20 cellular contexts compared by ENCODE assay signal in genomic region chr12:32493282-32493681, GRCh38.
DNase-seq lines count a peak whose midpoint lies in the region; ATAC-seq and TF ChIP-seq lines count a peak whose summit lies in the region.
"Had no signal": no experiment of that assay in that cellular context is flagged by ENCODE, and none has a peak within 500 bp of the region (broad histone marks: within the 10 kb centered on the region; RNA-seq: fewer than 3 reads in every experiment).

No MANE protein-coding gene starts in this region.

- H3K27ac ChIP-seq in DOHH2 (ENCODE audit: low read depth, low read length) = no peak overlapping the region
- no peak overlapping the region for H3K27ac ChIP-seq in CD4-positive, alpha-beta memory T cell (ENCODE audit: low read depth, low read length)
- H3K27ac ChIP-seq: Peyer's patch had no signal

- no peak overlapping the region for H3K4me3 Mint-ChIP-seq in CD4-positive, alpha-beta memory T cell
- H3K4me3 Mint-ChIP-seq: CD4-positive, CD25-positive, alpha-beta regulatory T cell; H9 had no signal

- H3K9me3 ChIP-seq in DOHH2 (ENCODE audit: control insufficient read depth, insufficient read depth, low read length) (no peaks in the 10 kb centered on the region), endocrine pancreas (ENCODE audit: control insufficient read depth, low read length) (no peaks in the 10 kb centered on the region)
- no peaks in the 10 kb centered on the region for H3K9me3 ChIP-seq in CD4-positive, alpha-beta memory T cell (ENCODE audit: control insufficient read depth in 1 of 2, low read length in 2 of 2)
- H3K9me3 ChIP-seq: BE2C, Peyer's patch had no signal

- TF ChIP-seq CTCF in DOHH2 (IDR thresholded peaks at IDR 0.05; ENCODE audit: low read depth, low read length, poor library complexity, severe bottlenecking) = no peak

- no peaks in the 10 kb centered on the region for H3K9me2 ChIP-seq in DOHH2 (replicated peaks; ENCODE audit: control insufficient read depth, low read length)

- H3K27me3 ChIP-seq in DOHH2 (ENCODE audit: control insufficient read depth, low read length) (no peaks in the 10 kb centered on the region), endocrine pancreas (ENCODE audit: control insufficient read depth, insufficient read depth, low read length) (no peaks in the 10 kb centered on the region)
- H3K27me3 ChIP-seq in CD4-positive, alpha-beta memory T cell (ENCODE audit: insufficient read depth, low read length) = no peaks in the 10 kb centered on the region
- H3K27me3 ChIP-seq: BE2C, Peyer's patch had no signal

- peaks cover 0 to 2% (median 0%) of the 10 kb centered on the region in 4 donors for H3K4me1 Mint-ChIP-seq in CD4-positive, alpha-beta memory T cell
- H3K4me1 Mint-ChIP-seq: CD4-positive, CD25-positive, alpha-beta regulatory T cell had no signal

- intact Hi-C loops in CD4-positive, alpha-beta memory T cell (cut with micrococcal nuclease) = no loop called here

- POLR2A ChIA-PET in CD4-positive, alpha-beta memory T cell (lab: Charles Lee; ENCODE audit: partially characterized antibody) = no interaction called here

- no peaks in the 10 kb centered on the region for H3K36me3 ChIP-seq in DOHH2 (ENCODE audit: control insufficient read depth, low read length)
- no peaks in the 10 kb centered on the region for H3K36me3 ChIP-seq in endocrine pancreas (ENCODE audit: control insufficient read depth, insufficient read depth, low read length)
- H3K36me3 ChIP-seq in CD4-positive, alpha-beta memory T cell (ENCODE audit: insufficient read depth, low read length) = no peaks in the 10 kb centered on the region
- H3K36me3 ChIP-seq: BE2C, Peyer's patch had no signal

- H3K4me3 ChIP-seq in DOHH2 (ENCODE audit: low read length) = no peak overlapping the region
- H3K4me3 ChIP-seq in endocrine pancreas (ENCODE audit: control insufficient read depth, insufficient read depth, low read length) = peak overlapping the region; percentile 22
- no peak overlapping the region for H3K4me3 ChIP-seq in CD4-positive, alpha-beta memory T cell (ENCODE audit: low read length in 2 of 2)
- H3K4me3 ChIP-seq: Peyer's patch had no signal

- no peak overlapping the region for H3K27ac Mint-ChIP-seq in CD4-positive, alpha-beta memory T cell
- H3K27ac Mint-ChIP-seq: CD4-positive, CD25-positive, alpha-beta regulatory T cell had no signal

- H3K27me3 Mint-ChIP-seq in CD4-positive, alpha-beta memory T cell = peaks cover 6 to 12% of the 10 kb centered on the region in 2 donors

- no peaks in the 10 kb centered on the region for H3K79me2 ChIP-seq in DOHH2 (ENCODE audit: control insufficient read depth, low read length)

- H3K9ac ChIP-seq in endocrine pancreas (ENCODE audit: control insufficient read depth, insufficient read depth, low read length) = no peak overlapping the region

- peaks cover 19% of the 10 kb centered on the region for H3F3A ChIP-seq in DOHH2 (ENCODE audit: control insufficient read depth, insufficient read depth)

- H3K9me3 Mint-ChIP-seq in CD4-positive, alpha-beta memory T cell = no peaks in the 10 kb centered on the region
- H3K9me3 Mint-ChIP-seq: CD4-positive, CD25-positive, alpha-beta regulatory T cell; H9 had no signal

- no peaks in the 10 kb centered on the region for H4K20me1 ChIP-seq in DOHH2 (ENCODE audit: control insufficient read depth, insufficient read depth, low read depth, low read length)

- no peaks in the 10 kb centered on the region for H3K36me3 Mint-ChIP-seq in CD4-positive, alpha-beta memory T cell
- H3K36me3 Mint-ChIP-seq: CD4-positive, CD25-positive, alpha-beta regulatory T cell had no signal

- H3K4me1 ChIP-seq in DOHH2 (ENCODE audit: control insufficient read depth, low read length) = peaks cover 67% of the 10 kb centered on the region
- H3K4me1 ChIP-seq in endocrine pancreas (ENCODE audit: control insufficient read depth, insufficient read depth, low read length) = peaks cover 13% of the 10 kb centered on the region
- H3K4me1 ChIP-seq in CD4-positive, alpha-beta memory T cell (ENCODE audit: insufficient read depth, low read length) = peaks cover 3% of the 10 kb centered on the region
- H3K4me1 ChIP-seq: BE2C, Peyer's patch had no signal

- CTCF ChIA-PET in CD4-positive, alpha-beta memory T cell (lab: Charles Lee; ENCODE audit: partially characterized antibody) = no interaction called here

- ATAC-seq in left lobe of liver = peak; percentile 13
- ATAC-seq in HG02610 (IDR thresholded peaks at IDR 0.05; ENCODE audit: unreplicated experiment) = no peak
- ATAC-seq: Right ventricle myocardium inferior had no signal

- peak overlapping the region; percentile 62 for H3K4me2 ChIP-seq in DOHH2 (ENCODE audit: low read length)

- no peak for DNase-seq in left lobe of liver (ENCODE audit: low spot score)
- peak; percentile 56 for DNase-seq in renal cortical epithelial cell (ENCODE audit: low read depth)
- DNase-seq in D341Med (ENCODE audit: low spot score) = no peak
- DNase-seq in stimulated activated naive CD4-positive, alpha-beta T cell (lab: John Stamatoyannopoulos, UW) = no peak
- no peak for DNase-seq in CD4-positive, alpha-beta memory T cell
- DNase-seq: BE2C; Calu3; CD4-positive, CD25-positive, alpha-beta regulatory T cell; DMS53; H9; MM.1S; NCI-H1092; NCI-H1436 treated with DMSO at 0.1 percent for 48 hours; NCI-H2029; NCI-H2171; Peyer's patch had no signal
